ENCODE assay signal across 12 cellular contexts in the genomic region with DNA sequence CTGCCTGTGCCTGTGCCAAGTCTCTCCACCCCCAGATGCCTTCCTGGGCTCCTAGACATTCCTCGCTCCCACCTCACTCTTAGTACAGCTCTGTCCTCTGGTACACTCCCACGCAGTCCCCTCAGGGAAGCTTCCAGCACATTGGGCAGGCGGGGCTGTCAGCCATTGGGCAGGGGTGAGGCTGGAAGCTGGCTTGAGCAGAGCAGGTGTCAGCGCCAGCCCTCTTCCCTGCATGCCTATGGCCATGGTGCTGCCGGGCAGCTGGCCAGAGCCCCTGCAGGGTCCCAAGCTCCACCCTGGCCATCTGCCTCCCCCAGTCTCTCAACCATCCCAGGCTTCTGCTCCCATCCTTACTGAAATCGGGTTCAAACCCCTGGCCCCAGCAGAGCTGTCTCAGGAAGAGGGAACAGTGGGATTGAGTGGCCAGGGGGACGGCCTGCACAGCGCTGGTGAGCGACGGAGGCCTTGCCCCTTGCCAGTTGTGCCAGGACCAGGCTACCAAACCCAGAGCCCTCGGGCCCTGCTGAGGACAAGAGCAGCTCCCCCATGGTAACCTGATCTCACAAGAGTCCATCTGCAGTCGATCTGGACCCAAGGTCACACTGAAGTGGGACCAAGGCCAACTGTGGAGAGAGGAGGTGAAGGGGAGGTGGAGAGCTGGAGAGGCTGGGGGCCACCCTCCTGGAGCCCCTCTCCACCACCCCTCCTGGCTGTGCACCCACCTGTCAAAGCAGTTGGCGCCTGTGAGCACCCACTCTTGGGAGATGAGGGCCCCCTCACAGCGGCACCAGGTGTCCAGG. TPM values are rescaled to one million over a fixed set of nuclear protein-coding genes. Genes with fewer than 3 reads are reported as not detected.
A peak's percentile ranks its signal among the peaks of the same experiment; 100 is the strongest.
DNase-seq lines count a peak whose midpoint lies in the region; ATAC-seq, FAIRE-seq and TF ChIP-seq lines count a peak whose summit lies in the region.
"Had no signal": no experiment of that assay in that cellular context is flagged by ENCODE, and none has a peak within 500 bp of the region (broad histone marks: within the 10 kb centered on the region; RNA-seq: fewer than 3 reads in every experiment).

No MANE protein-coding gene starts in this region.

- no peak for FAIRE-seq in astrocyte (lab: Jason Lieb, UNC)

- no peak overlapping the region for H3K9ac ChIP-seq in IMR-90 (ENCODE audit: low read depth, low read length)
- no peak overlapping the region for H3K9ac ChIP-seq in astrocyte (ENCODE audit: low read length)
- H3K9ac ChIP-seq in MM.1S (ENCODE audit: low read length), result no peak overlapping the region
- H3K9ac ChIP-seq in colonic mucosa (ENCODE audit: low read depth in 2 of 2, low read length in 2 of 2), result no peak overlapping the region

- no peak overlapping the region for H2AK5ac ChIP-seq in IMR-90 (ENCODE audit: low read depth, low read length)

- dilution Hi-C loops in IMR-90 (cut with HindIII; ENCODE audit: low sequenced_read_pairs, unreplicated experiment), result no loop called here

- POLR2A ChIA-PET in A673 (lab: Charles Lee; ENCODE audit: low non-redundant PET), result interaction anchor here (1.3 kb wide), 1 partner anchor 23 kb away, joined by 6 read pairs; no protein-coding TSS in a partner anchor
- POLR2A ChIA-PET in IMR-90 (lab: Charles Lee; ENCODE audit: unreplicated experiment), result interaction anchor here (0.6 to 1.2 kb wide), 3 partner anchors 13 to 89 kb away, joined by 3 to 6 read pairs (median 5); no protein-coding TSS in a partner anchor

- ATAC-seq in IMR-90 (ENCODE audit: low read depth) (no peak), GM18909 (IDR thresholded peaks at IDR 0.05; ENCODE audit: poor library complexity, unreplicated experiment) (no peak)

- H2BK15ac ChIP-seq in IMR-90 (ENCODE audit: low read depth, low read length), result no peak overlapping the region

- H2AK9ac ChIP-seq in IMR-90 (replicated peaks; ENCODE audit: low read depth, low read length, poor library complexity), result peak overlapping the region; percentile 73

- H3K36me3 Mint-ChIP-seq in astrocyte (ENCODE audit: low read depth, unreplicated experiment) (peaks cover 5% of the 10 kb centered on the region), nephron (ENCODE audit: low read depth) (no peaks in the 10 kb centered on the region)
- H3K36me3 Mint-ChIP-seq: memory B cell had no signal

- WGBS in IMR-90 (ENCODE audit: extremely low coverage in 2 of 2, insufficient read length in 1 of 2), 2 experiments, result 83% methylated on average over 2 of the region's 14 CpGs; no CpG with 5 or more reads in 1 of the 2 experiments

- H3K27ac Mint-ChIP-seq in astrocyte (ENCODE audit: unreplicated experiment), result no peak overlapping the region
- H3K27ac Mint-ChIP-seq in nephron, result peak overlapping the region; percentile 85 to 95 (median 92)
- H3K27ac Mint-ChIP-seq: activated T-cell treated with anti-CD3 and anti-CD28 coated beads, Interleukin-2, amount 50 U/mL, for 24 hours; memory B cell had no signal

- no peaks in the 10 kb centered on the region for H3K36me3 ChIP-seq in A673 (ENCODE audit: insufficient read depth, low read length, poor library complexity, severe bottlenecking)
- H3K36me3 ChIP-seq in IMR-90 (ENCODE audit: control insufficient read depth, insufficient read depth, low read length), result no peaks in the 10 kb centered on the region
- H3K36me3 ChIP-seq in astrocyte (ENCODE audit: insufficient read depth, low read length), result no peaks in the 10 kb centered on the region
- no peaks in the 10 kb centered on the region for H3K36me3 ChIP-seq in MM.1S (replicated peaks; ENCODE audit: insufficient read depth, low read length)
- H3K36me3 ChIP-seq in colonic mucosa, result no peaks in the 10 kb centered on the region

- DNase-seq in A673 (ENCODE audit: low spot score) (no peak), IMR-90 (no peak), astrocyte (ENCODE audit: low read depth) (no peak), HuH-7 (ENCODE audit: low spot score) (no peak), MM.1S (no peak), colonic mucosa (no peak)
- DNase-seq: activated CD4-positive, alpha-beta T cell treated with anti-CD3 and anti-CD28 coated beads for 4 hours; activated T-cell treated with anti-CD3 and anti-CD28 coated beads, Interleukin-2, amount 50 U/mL, for 24 hours; NCI-H2081 treated with DMSO at 0.1 percent for 48 hours had no signal

- H3K9me3 Mint-ChIP-seq in astrocyte (ENCODE audit: unreplicated experiment) (no peaks in the 10 kb centered on the region), nephron (no peaks in the 10 kb centered on the region)
- H3K9me3 Mint-ChIP-seq: activated T-cell treated with anti-CD3 and anti-CD28 coated beads, Interleukin-2, amount 50 U/mL, for 24 hours; memory B cell had no signal

- H3K4me3 ChIP-seq in A673 (ENCODE audit: low read depth, low read length, poor library complexity, severe bottlenecking) (no peak overlapping the region), IMR-90 (ENCODE audit: insufficient read depth, low read depth, low read length) (no peak overlapping the region), astrocyte (ENCODE audit: insufficient read depth, low read depth, low read length) (no peak overlapping the region), MM.1S (ENCODE audit: low read length) (no peak overlapping the region), colonic mucosa (no peak overlapping the region)

- no peak overlapping the region; the same call in 1 of the 2 replicates for H2BK120ac ChIP-seq in IMR-90 (ENCODE audit: low read depth, low read length)

- no peak overlapping the region for H3K18ac ChIP-seq in IMR-90 (ENCODE audit: low read depth, low read length)

- H2AFZ ChIP-seq in IMR-90 (replicated peaks; ENCODE audit: low read length, poor library complexity) (peak overlapping the region; percentile 79), astrocyte (ENCODE audit: low read depth, low read length) (no peak overlapping the region), MM.1S (ENCODE audit: low read length) (no peak overlapping the region)

- H3K4ac ChIP-seq in IMR-90 (ENCODE audit: low read depth, low read length), result no peak overlapping the region

- H3K4me3 Mint-ChIP-seq in astrocyte (ENCODE audit: unreplicated experiment) (no peak overlapping the region), nephron (peak overlapping the region; percentile 64 to 84 (median 74))
- H3K4me3 Mint-ChIP-seq: activated T-cell treated with anti-CD3 and anti-CD28 coated beads, Interleukin-2, amount 50 U/mL, for 24 hours; memory B cell had no signal

- H3K79me2 ChIP-seq in astrocyte (ENCODE audit: insufficient read depth, low read length) (no peaks in the 10 kb centered on the region), MM.1S (ENCODE audit: low read length) (no peaks in the 10 kb centered on the region)

- TF ChIP-seq CTCF in A673 (conservative IDR thresholded peaks at IDR 0.05; ENCODE audit: low read depth, low read length) (no peak), IMR-90 (conservative IDR thresholded peaks at IDR 0.05; ENCODE audit: low read depth, low read length) (no peak), astrocyte (IDR thresholded peaks at IDR 0.05; ENCODE audit: insufficient read depth, low read depth, low read length) (no peak), nephron (IDR thresholded peaks at IDR 0.05; ENCODE audit: unreplicated experiment in 3 of 3) (no peak), MM.1S (IDR thresholded peaks at IDR 0.05; ENCODE audit: low read length) (no peak), colonic mucosa (IDR thresholded peaks at IDR 0.05) (no peak)

- H3K27me3 ChIP-seq in A673 (replicated peaks; ENCODE audit: insufficient read depth, low read depth, low read length, poor library complexity), result no peaks in the 10 kb centered on the region
- H3K27me3 ChIP-seq in IMR-90 (ENCODE audit: control insufficient read depth, insufficient read depth, low read length), result no peaks in the 10 kb centered on the region
- H3K27me3 ChIP-seq in astrocyte (ENCODE audit: insufficient read depth, low read length), result no peaks in the 10 kb centered on the region
- no peaks in the 10 kb centered on the region; the same call in 1 of the 2 replicates for H3K27me3 ChIP-seq in MM.1S (replicated peaks; ENCODE audit: insufficient read depth, low read length)
- H3K27me3 ChIP-seq in colonic mucosa, result no peaks in the 10 kb centered on the region

- no peak overlapping the region for H2BK5ac ChIP-seq in IMR-90 (ENCODE audit: low read depth, low read length, poor library complexity, severe bottlenecking)

- H3K9me1 ChIP-seq in IMR-90 (ENCODE audit: insufficient read depth, low read length), result peaks cover 6% of the 10 kb centered on the region; the same call in 1 of the 2 replicates

- H3K4me2 ChIP-seq in IMR-90 (ENCODE audit: low read depth, low read length) (no peak overlapping the region), astrocyte (ENCODE audit: low read length) (peak overlapping the region; percentile 33), MM.1S (ENCODE audit: low read depth, low read length) (no peak overlapping the region)

- H4K20me1 ChIP-seq in IMR-90 (ENCODE audit: insufficient read depth, low read length), result no peaks in the 10 kb centered on the region
- peaks cover 4% of the 10 kb centered on the region for H4K20me1 ChIP-seq in astrocyte (ENCODE audit: insufficient read depth, low read length)
- H4K20me1 ChIP-seq in MM.1S (ENCODE audit: insufficient read depth, low read length), result no peaks in the 10 kb centered on the region

- TF ChIP-seq POLR2A in IMR-90 (IDR thresholded peaks at IDR 0.05; ENCODE audit: low read depth, low read length), result no peak

- peaks cover 4 to 11% of the 10 kb centered on the region in 2 experiments; a peak in 3 of 4 replicates for H3K79me1 ChIP-seq in IMR-90 (ENCODE audit: low read depth in 1 of 2, low read length in 2 of 2)

- peak overlapping the region; percentile 11 for H3K27ac ChIP-seq in A673 (ENCODE audit: low read depth, low read length, poor library complexity, severe bottlenecking)
- no peak overlapping the region for H3K27ac ChIP-seq in IMR-90 (ENCODE audit: insufficient read depth, low read length)
- no peak overlapping the region for H3K27ac ChIP-seq in astrocyte (ENCODE audit: low read depth, low read length)
- no peak overlapping the region for H3K27ac ChIP-seq in MM.1S (ENCODE audit: low read length)
- no peak overlapping the region for H3K27ac ChIP-seq in colonic mucosa

- H4K5ac ChIP-seq in IMR-90 (ENCODE audit: low read depth, low read length), result no peak overlapping the region

- no peak overlapping the region for H4K91ac ChIP-seq in IMR-90 (ENCODE audit: insufficient read depth, low read depth, low read length)

- in situ Hi-C loops in IMR-90 (cut with MboI; ENCODE audit: low sequenced_read_pairs), result loop anchor here (5.0 kb wide), 3 partner anchors 82 to 397 kb away; no protein-coding TSS in a partner anchor

- no peak overlapping the region for H3K14ac ChIP-seq in IMR-90 (replicated peaks; ENCODE audit: low read depth, low read length)

- no peaks in the 10 kb centered on the region for H3K9me2 ChIP-seq in MM.1S (replicated peaks; ENCODE audit: insufficient read depth, low read length)

- no peak for TF ChIP-seq RAD21 in IMR-90 (IDR thresholded peaks at IDR 0.05; ENCODE audit: low read length)

- CTCF ChIA-PET in A673 (lab: Charles Lee) (interaction anchor here (1.5 kb wide), 1 partner anchor 82 kb away, joined by 8 read pairs; no protein-coding TSS in a partner anchor), IMR-90 (lab: Yijun Ruan, JAX) (interaction anchor here (0.6 to 2.3 kb wide), 2 partner anchors 82 to 194 kb away, joined by 4 to 11 read pairs; no protein-coding TSS in a partner anchor)

- no peaks in the 10 kb centered on the region for H3K9me3 ChIP-seq in A673 (ENCODE audit: low read depth, low read length, poor library complexity, severe bottlenecking)
- H3K9me3 ChIP-seq in IMR-90 (ENCODE audit: control insufficient read depth, insufficient read depth, low read length), result no peaks in the 10 kb centered on the region
- no peaks in the 10 kb centered on the region for H3K9me3 ChIP-seq in astrocyte (ENCODE audit: insufficient read depth, low read depth, low read length)
- no peaks in the 10 kb centered on the region for H3K9me3 ChIP-seq in MM.1S (replicated peaks; ENCODE audit: insufficient read depth, low read length)
- no peaks in the 10 kb centered on the region for H3K9me3 ChIP-seq in colonic mucosa

- H4K8ac ChIP-seq in IMR-90 (ENCODE audit: low read depth in 2 of 2, low read length in 2 of 2), result no peak overlapping the region

- intact Hi-C loops in A673 (cut with micrococcal nuclease; ENCODE audit: unreplicated experiment) (loop anchor here (5.0 kb wide), 1 partner anchor 282 kb away; the partner anchor contains the start of gene ALDH3A2), IMR-90 (cut with micrococcal nuclease) (loop anchor here (5.0 kb wide), 2 partner anchors 282 to 307 kb away; partner anchors contain the start of gene ALDH3A2), colonic mucosa (cut with DNase I) (loop anchor here (10.0 kb wide), 1 partner anchor 400 kb away; no protein-coding TSS in a partner anchor)

- H3K4me1 ChIP-seq in A673 (ENCODE audit: insufficient read depth, low read length, poor library complexity, severe bottlenecking) (peaks cover 22% of the 10 kb centered on the region), IMR-90 (ENCODE audit: control insufficient read depth, insufficient read depth, low read length) (peaks cover 12% of the 10 kb centered on the region), astrocyte (ENCODE audit: insufficient read depth, low read length) (peaks cover 13% of the 10 kb centered on the region), MM.1S (ENCODE audit: low read length) (peaks cover 8% of the 10 kb centered on the region), colonic mucosa (no peaks in the 10 kb centered on the region)

- H3K27me3 Mint-ChIP-seq in astrocyte (ENCODE audit: low read depth, unreplicated experiment), result peaks cover 9% of the 10 kb centered on the region
- no peaks in the 10 kb centered on the region for H3K27me3 Mint-ChIP-seq in nephron (ENCODE audit: low read depth)
- H3K27me3 Mint-ChIP-seq: memory B cell had no signal

- H3K4me1 Mint-ChIP-seq in astrocyte (ENCODE audit: low read depth, unreplicated experiment), result peaks cover 4% of the 10 kb centered on the region
- peaks cover 47% of the 10 kb centered on the region for H3K4me1 Mint-ChIP-seq in nephron

- H3K23ac ChIP-seq in IMR-90 (ENCODE audit: low read depth, low read length), result no peak overlapping the region

- H3F3A ChIP-seq in MM.1S (ENCODE audit: insufficient read depth, low read length), result no peaks in the 10 kb centered on the region

- no peak overlapping the region for H3K56ac ChIP-seq in IMR-90 (ENCODE audit: extremely low read depth, insufficient read depth, low read length)

- BruUV-seq in A673 (replicated peaks; lab: Mats Ljungman, UMichigan) (no TSS peak), IMR-90 (replicated peaks; lab: Mats Ljungman, UMichigan) (no TSS peak)

- H2BK20ac ChIP-seq in IMR-90 (ENCODE audit: low read depth, low read length), result no peak overlapping the region

RNA-seq across cellular contexts. Expression of gene B9D1, which starts 2.4 kb away (rescaled TPM):
- 37.0 and 45.2 TPM in 2 replicates for total RNA-seq in A673 (2021)
- total RNA-seq in IMR-90 (2012; rRNA removed), result 23.3 and 42.5 TPM in 2 replicates
- 43.8 and 54.9 TPM in 2 replicates for polyA plus RNA-seq in IMR-90 (2012; rRNA removed)
- polyA plus RNA-seq in IMR-90 (2012; cell fraction: cytosol; rRNA removed), result 53.7 and 71.4 TPM in 2 replicates
- 30.7 and 46.9 TPM in 2 replicates for polyA plus RNA-seq in IMR-90 (2012; cell fraction: nucleus; rRNA removed; ENCODE audit: low replicate concordance)
- total RNA-seq in astrocyte, result 10.2 and 10.9 TPM in 2 replicates
- 10 to 100 TPM in 1 of 2 donors, 1 to 10 TPM in 1; 5.6 to 11.9 TPM for total RNA-seq in colonic mucosa

RNA-seq across cellular contexts. Expression of gene MAPK7, which starts 13.4 kb away (rescaled TPM):
- total RNA-seq in A673 (2021) (40.0 and 55.8 TPM in 2 replicates), IMR-90 (2012; rRNA removed) (6.4 and 9.7 TPM in 2 replicates), astrocyte (25.1 and 34.3 TPM in 2 replicates), colonic mucosa (10 to 100 TPM; 36.6 to 37.9 TPM)
- polyA plus RNA-seq in IMR-90 (2012; rRNA removed), result 20.7 and 25.4 TPM in 2 replicates
- polyA plus RNA-seq in IMR-90 (2012; cell fraction: cytosol; rRNA removed), result 31.6 and 31.9 TPM in 2 replicates
- polyA plus RNA-seq in IMR-90 (2012; cell fraction: nucleus; rRNA removed; ENCODE audit: low replicate concordance), result 48.2 and 94.1 TPM in 2 replicates

RNA-seq across cellular contexts. Expression of gene MFAP4, which starts 22.1 kb away (rescaled TPM):
- 60.9 and 92.7 TPM in 2 replicates for total RNA-seq in A673 (2021)
- total RNA-seq in IMR-90 (2012; rRNA removed), result 5.0 and 7.0 TPM in 2 replicates
- 69.5 and 71.6 TPM in 2 replicates for polyA plus RNA-seq in IMR-90 (2012; rRNA removed)
- 64.0 and 103 TPM in 2 replicates for polyA plus RNA-seq in IMR-90 (2012; cell fraction: cytosol; rRNA removed)
- polyA plus RNA-seq in IMR-90 (2012; cell fraction: nucleus; rRNA removed; ENCODE audit: low replicate concordance), result 30.2 and 36.0 TPM in 2 replicates
- 0.93 and 3.7 TPM in 2 replicates for total RNA-seq in astrocyte
- 10 to 100 TPM; 22.2 to 56.0 TPM for total RNA-seq in colonic mucosa

RNA-seq across cellular contexts. Expression of gene RNF112, which starts 46.1 kb away (rescaled TPM):
- total RNA-seq in A673 (2021) (0.09 and 0.57 TPM in 2 replicates), IMR-90 (2012; rRNA removed) (1.7 and 2.5 TPM in 2 replicates), astrocyte (0.36 and 0.96 TPM in 2 replicates), colonic mucosa (1 to 10 TPM; 2.4 to 4.3 TPM)
- polyA plus RNA-seq in IMR-90 (2012; rRNA removed), result 5.5 and 5.7 TPM in 2 replicates
- 2.2 and 2.8 TPM in 2 replicates for polyA plus RNA-seq in IMR-90 (2012; cell fraction: cytosol; rRNA removed)
- 32.3 and 51.9 TPM in 2 replicates for polyA plus RNA-seq in IMR-90 (2012; cell fraction: nucleus; rRNA removed; ENCODE audit: low replicate concordance)
